Comparison of ENCODE assay signal across 8 cellular contexts in the genomic region with DNA sequence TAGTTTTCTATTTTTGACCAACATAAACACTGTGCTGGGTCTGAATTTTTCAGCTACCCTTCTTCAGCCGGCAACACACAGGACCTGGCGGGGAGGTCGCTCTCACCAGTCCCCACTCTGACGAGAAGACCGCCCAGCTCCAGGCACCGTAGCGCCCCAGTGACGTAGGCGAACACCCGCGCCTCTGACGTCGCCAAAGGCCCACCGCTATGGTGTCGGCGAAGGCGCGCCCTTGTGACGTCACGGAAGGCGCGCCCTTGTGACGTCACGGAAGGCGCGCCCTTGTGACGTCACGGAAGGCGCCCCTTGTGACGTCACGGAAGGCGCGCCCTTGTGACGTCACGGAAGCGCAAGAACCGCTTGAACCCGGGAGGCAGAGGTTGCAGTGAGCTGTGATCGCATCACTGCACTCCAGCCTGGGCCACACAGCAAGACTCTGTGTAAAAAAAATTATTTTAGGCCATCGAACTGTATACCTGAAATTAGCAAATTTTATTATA.
DNase-seq lines count a peak whose midpoint lies in the region; ATAC-seq and TF ChIP-seq lines count a peak whose summit lies in the region.
"Not testable (repeated sequence)": the region's sequence is repeated elsewhere in the genome, so short reads cannot be mapped to it uniquely, and the experiment has no call there.

No MANE protein-coding gene starts in this region.

- H3K4me3 ChIP-seq in AG10803 (ENCODE audit: low read length): peak overlapping the region; percentile 24
- peak overlapping the region; percentile 62 for H3K4me3 ChIP-seq in choroid plexus epithelial cell (ENCODE audit: low read depth, low read length)
- peak overlapping the region; percentile 21 to 31 for H3K4me3 ChIP-seq in left lung

- TF ChIP-seq CTCF in AG10803 (conservative IDR thresholded peaks at IDR 0.05; ENCODE audit: low read length); choroid plexus epithelial cell (conservative IDR thresholded peaks at IDR 0.05; ENCODE audit: low read depth, low read length); left lung (IDR thresholded peaks at IDR 0.05): not testable (repeated sequence)

- H3K36me3 ChIP-seq in left lung: not testable (repeated sequence)

- ATAC-seq in GM19452 (IDR thresholded peaks at IDR 0.05; ENCODE audit: unreplicated experiment) (peak; percentile 93), HG03354 (IDR thresholded peaks at IDR 0.05; ENCODE audit: poor library complexity, severe bottlenecking, unreplicated experiment) (peak; percentile 97), left lung (peak; percentile 59)

- not testable (repeated sequence) for H3K4me1 ChIP-seq in left lung

- peak overlapping the region in 1 of 2 donors; percentile 26 for H3K27ac ChIP-seq in left lung

- DNase-seq in AG10803 (ENCODE audit: low read depth) (peak; percentile 28), RPMI8226 (peak; percentile 77), choroid plexus epithelial cell (ENCODE audit: low read depth) (peak; percentile 90), left lung (peak; percentile 75 to 81)
- DNase-seq in activated CD8-positive, alpha-beta memory T cell treated with anti-CD3 and anti-CD28 coated beads, Interleukin-2, amount 50 U/mL, for 4 hours: peak; percentile 64
- DNase-seq in stimulated activated CD8-positive, alpha-beta memory T cell treated with anti-CD3 and anti-CD28 coated beads, Interleukin-15, amount 100 ng/mL, for 1 hour (ENCODE audit: low read depth): peak; percentile 44

- intact Hi-C loops in left lung (cut with DNase I): not testable (repeated sequence)

- not testable (repeated sequence) for H3K27me3 ChIP-seq in left lung

- H3K9me3 ChIP-seq in left lung: not testable (repeated sequence)

Comparison
In these comparisons a context has a peak if more than half of its experiments do, and no peak if none do; other contexts are left out.
1. DNase-seq: peak in every context shown above with its lines; median percentile 90 in choroid plexus epithelial cell; 78 in left lung; 77 in RPMI8226; 64 in activated CD8-positive, alpha-beta memory T cell treated with anti-CD3 and anti-CD28 coated beads, Interleukin-2, amount 50 U/mL, for 4 hours; 44 in stimulated activated CD8-positive, alpha-beta memory T cell treated with anti-CD3 and anti-CD28 coated beads, Interleukin-15, amount 100 ng/mL, for 1 hour; 28 in AG10803.